ENCODE assay signal across 34 cellular contexts in genomic region chr11:32196137-32196536, GRCh38.
"Had no signal": no experiment of that assay in that cellular context is flagged by ENCODE, and none has a peak within 500 bp of the region (broad histone marks: within the 10 kb centered on the region; RNA-seq: fewer than 3 reads in every experiment).

No MANE protein-coding gene starts in this region.

- H3K36me3 ChIP-seq: MG63 had no signal

- H3K4me3 ChIP-seq: MG63 had no signal

- H3K9me3 ChIP-seq: MG63 had no signal

- H3K27me3 ChIP-seq: MG63 had no signal

- DNase-seq: Karpas-422, Kasumi-1, MG63, MM.1S, MV-4-11, NCI-H1048, NCI-H1092, NCI-H1092 treated with DMSO at 0.1 percent for 48 hours, NCI-H1105, NCI-H1105 treated with DMSO at 0.1 percent for 48 hours, NCI-H1417, NCI-H1417 treated with DMSO at 0.1 percent for 48 hours, NCI-H1436, NCI-H1436 treated with DMSO at 0.1 percent for 48 hours, NCI-H146, NCI-H1694, NCI-H1694 treated with DMSO at 0.1 percent for 48 hours, NCI-H187, NCI-H187 treated with DMSO at 0.1 percent for 48 hours, NCI-H1930, NCI-H2029, NCI-H2029 treated with DMSO at 0.1 percent for 48 hours, NCI-H2081, NCI-H2081 treated with DMSO at 0.1 percent for 48 hours, NCI-H2107, NCI-H2171, NCI-H2171 treated with DMSO at 0.1 percent for 48 hours, NCI-H2227 treated with DMSO at 0.1 percent for 48 hours, NCI-H226, NCI-H345, NCI-H446, NCI-H446 treated with DMSO at 0.1 percent for 48 hours, NCI-H510A, NCI-H510A treated with DMSO at 0.1 percent for 48 hours had no signal
